ENCODE assay signal across 6 cellular contexts in genomic region chr7:157563467-157564135, GRCh38.
DNase-seq lines count a peak whose midpoint lies in the region; ATAC-seq, FAIRE-seq and TF ChIP-seq lines count a peak whose summit lies in the region.
"Not testable (repeated sequence)": the region's sequence is repeated elsewhere in the genome, so short reads cannot be mapped to it uniquely, and the experiment has no call there.

No MANE protein-coding gene starts in this region.

- H3K27me3 ChIP-seq in SJSA1 (replicated peaks); brain microvascular endothelial cell (replicated peaks); spleen (replicated peaks in 1 of 7): not testable (repeated sequence)

- H3K36me3 Mint-ChIP-seq in natural killer cell treated with Interleukin-12 subunit alpha and Interleukin-12 subunit beta and Interleukin-15 and Interleukin-18, amount 100 ng/mL, for 72 hours, result not testable (repeated sequence)

- ATAC-seq in left ventricle myocardium superior; natural killer cell treated with Interleukin-12 subunit alpha and Interleukin-12 subunit beta and Interleukin-15 and Interleukin-18, amount 100 ng/mL, for 72 hours: not testable (repeated sequence)

- H3K27ac ChIP-seq in SJSA1 (peak overlapping the region; percentile 64), brain microvascular endothelial cell (peak overlapping the region; percentile 78)
- not testable (repeated sequence) for H3K27ac ChIP-seq in spleen

- TF ChIP-seq CTCF in brain microvascular endothelial cell (IDR thresholded peaks at IDR 0.05; ENCODE audit: low read depth, low read length, missing control alignments); spleen (IDR thresholded peaks at IDR 0.05 in 8 of 11, conservative IDR thresholded peaks at IDR 0.05 in 3 of 11): not testable (repeated sequence)

- peak; percentile 68 for FAIRE-seq in HTR-8/SVneo (lab: Jason Lieb, UNC)

- not testable (repeated sequence) for H3K4me3 Mint-ChIP-seq in natural killer cell treated with Interleukin-12 subunit alpha and Interleukin-12 subunit beta and Interleukin-15 and Interleukin-18, amount 100 ng/mL, for 72 hours

- intact Hi-C loops in left ventricle myocardium superior (cut with micrococcal nuclease); spleen (cut with DNase I; ENCODE audit: low total_unique reads): not testable (repeated sequence)

- WGBS in spleen, 5 donors, result 85 to 91% (median 87%) methylated on average over 14 to 20 of the region's 20 CpGs

- H3K4me1 Mint-ChIP-seq in natural killer cell treated with Interleukin-12 subunit alpha and Interleukin-12 subunit beta and Interleukin-15 and Interleukin-18, amount 100 ng/mL, for 72 hours (ENCODE audit: low read depth in 2 of 2), result not testable (repeated sequence)

- H3K9me3 Mint-ChIP-seq in natural killer cell treated with Interleukin-12 subunit alpha and Interleukin-12 subunit beta and Interleukin-15 and Interleukin-18, amount 100 ng/mL, for 72 hours, result not testable (repeated sequence)

- H3K4me3 ChIP-seq in SJSA1; brain microvascular endothelial cell (ENCODE audit: low read depth, low read length); spleen: not testable (repeated sequence)

- not testable (repeated sequence) for TF ChIP-seq POLR2A in spleen (IDR thresholded peaks at IDR 0.05)

- not testable (repeated sequence) for H3K27ac Mint-ChIP-seq in natural killer cell treated with Interleukin-12 subunit alpha and Interleukin-12 subunit beta and Interleukin-15 and Interleukin-18, amount 100 ng/mL, for 72 hours

- H3K36me3 ChIP-seq in SJSA1; brain microvascular endothelial cell (replicated peaks); spleen: not testable (repeated sequence)

- in situ Hi-C loops in brain microvascular endothelial cell (cut with HindIII; ENCODE audit: low pct_ligation_motif_present, low sequenced_read_pairs), result not testable (repeated sequence)

- H3K4me1 ChIP-seq in SJSA1 (replicated peaks) (peaks cover 22% of the 10 kb centered on the region), spleen (peaks cover 10 to 55% (median 18%) of the 10 kb centered on the region in 6 donors)

- H3K9me3 ChIP-seq in SJSA1 (replicated peaks); spleen: not testable (repeated sequence)

- not testable (repeated sequence) for H3K27me3 Mint-ChIP-seq in natural killer cell treated with Interleukin-12 subunit alpha and Interleukin-12 subunit beta and Interleukin-15 and Interleukin-18, amount 100 ng/mL, for 72 hours

- DNase-seq in HTR-8/SVneo (ENCODE audit: insufficient read length, low spot score); SJSA1 (ENCODE audit: low read depth in 1 of 2, low spot score in 2 of 2); brain microvascular endothelial cell: not testable (repeated sequence)
- DNase-seq in left ventricle myocardium superior, result peak; percentile 5
- DNase-seq in natural killer cell treated with Interleukin-12 subunit alpha and Interleukin-12 subunit beta and Interleukin-15 and Interleukin-18, amount 100 ng/mL, for 72 hours (ENCODE audit: low spot score), result peak; percentile 6
- DNase-seq in spleen, result peak; percentile 46
